ENCODE assay signal across 19 cellular contexts in the genomic region with DNA sequence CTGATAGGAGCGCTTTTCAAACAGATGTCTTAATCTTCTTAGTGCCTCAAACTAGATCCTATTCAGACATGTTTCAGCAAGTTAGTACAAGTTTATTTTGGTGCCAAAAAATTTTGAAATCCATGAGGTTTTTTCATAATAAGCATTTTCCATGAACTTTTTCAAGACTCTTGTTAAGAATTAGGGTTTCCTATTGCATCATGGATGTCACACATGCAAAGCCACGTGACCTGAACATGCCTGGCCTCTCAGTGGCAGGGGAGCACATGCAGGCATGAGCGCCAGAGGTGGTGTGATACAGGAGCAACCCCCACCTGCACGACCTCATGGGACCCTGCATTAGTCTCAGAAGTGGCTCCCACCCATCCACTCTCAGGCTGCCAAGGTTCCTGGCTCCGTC.
DNase-seq lines count a peak whose midpoint lies in the region; ATAC-seq and TF ChIP-seq lines count a peak whose summit lies in the region.
"Had no signal": no experiment of that assay in that cellular context is flagged by ENCODE, and none has a peak within 500 bp of the region (broad histone marks: within the 10 kb centered on the region; RNA-seq: fewer than 3 reads in every experiment).

No MANE protein-coding gene starts in this region.

- ATAC-seq in gastroesophageal sphincter (peak; percentile 62), HG03108 (IDR thresholded peaks at IDR 0.05; ENCODE audit: unreplicated experiment) (no peak)
- ATAC-seq: activated CD8-positive, alpha-beta memory T cell treated with anti-CD3 and anti-CD28 coated beads, Interleukin-2, amount 10 ng/mL, durations not matched to agents 7 days and 5 days; activated T-helper 17 cell treated with anti-CD3 and anti-CD28 coated beads, Interleukin-2, amount 50 U/mL, for 72 hours; naive thymus-derived CD8-positive, alpha-beta T cell; SK-N-SH treated with all-trans-retinoic acid at 6 μM for 48 hours had no signal

- peaks cover 18% of the 10 kb centered on the region for H3K36me3 Mint-ChIP-seq in activated CD4-positive, alpha-beta T cell treated with anti-CD3 and anti-CD28 coated beads, Interleukin-2, amount 10 ng/mL, durations not matched to agents 24 days and 14 days (ENCODE audit: low read depth)
- H3K36me3 Mint-ChIP-seq in Calu3 (ENCODE audit: insufficient read depth, unreplicated experiment), result no peaks in the 10 kb centered on the region

- in situ Hi-C loops in mammary epithelial cell (cut with MboI; ENCODE audit: low sequenced_read_pairs in 2 of 2), result no loop called here

- peaks cover 14% of the 10 kb centered on the region for H3K9me3 Mint-ChIP-seq in activated CD4-positive, alpha-beta T cell treated with anti-CD3 and anti-CD28 coated beads, Interleukin-2, amount 10 ng/mL, durations not matched to agents 24 days and 14 days
- H3K9me3 Mint-ChIP-seq in Calu3 (ENCODE audit: low read depth, unreplicated experiment), result peaks cover 11% of the 10 kb centered on the region

- H2AFZ ChIP-seq in mammary epithelial cell (ENCODE audit: low read depth, low read length), result no peak overlapping the region
- H2AFZ ChIP-seq: parathyroid adenoma had no signal

- H3K27me3 ChIP-seq in mammary epithelial cell (ENCODE audit: insufficient read depth, low read length) (peaks cover 2% of the 10 kb centered on the region), gastroesophageal sphincter (no peaks in the 10 kb centered on the region)
- H3K27me3 ChIP-seq: uterus had no signal

- H4K20me1 ChIP-seq in mammary epithelial cell (ENCODE audit: insufficient read depth, low read length), result no peaks in the 10 kb centered on the region

- H3K4me1 Mint-ChIP-seq in activated CD4-positive, alpha-beta T cell treated with anti-CD3 and anti-CD28 coated beads, Interleukin-2, amount 10 ng/mL, durations not matched to agents 24 days and 14 days, result peaks cover 5% of the 10 kb centered on the region
- no peaks in the 10 kb centered on the region for H3K4me1 Mint-ChIP-seq in Calu3 (ENCODE audit: low read depth, unreplicated experiment)
- H3K4me1 Mint-ChIP-seq: activated T-helper 17 cell treated with anti-CD3 and anti-CD28 coated beads, Interleukin-2, amount 50 U/mL, for 72 hours had no signal

- dilution Hi-C loops in mammary epithelial cell (cut with HindIII; ENCODE audit: low sequenced_read_pairs), result no loop called here

- TF ChIP-seq CTCF in AG09309 (IDR thresholded peaks at IDR 0.05; ENCODE audit: control insufficient read depth, insufficient read depth, low read depth, low read length, missing control alignments) (no peak), mammary epithelial cell (conservative IDR thresholded peaks at IDR 0.05 in 1 of 2, IDR thresholded peaks at IDR 0.05 in 1 of 2; ENCODE audit: extremely low read depth in 1 of 2, insufficient read depth in 1 of 2, low read depth in 1 of 2, low read length in 2 of 2) (no peak), gastroesophageal sphincter (IDR thresholded peaks at IDR 0.05) (no peak), Calu3 (IDR thresholded peaks at IDR 0.05; ENCODE audit: unreplicated experiment) (no peak)

- intact Hi-C loops in mammary epithelial cell (cut with micrococcal nuclease), result loop anchor here (10.0 kb wide), 1 partner anchor 55 kb away; no protein-coding TSS in a partner anchor
- intact Hi-C loops in activated CD4-positive, alpha-beta T cell treated with anti-CD3 and anti-CD28 coated beads, Interleukin-2, amount 10 ng/mL, durations not matched to agents 24 days and 14 days (cut with micrococcal nuclease), result no loop called here
- intact Hi-C loops in Calu3 (cut with micrococcal nuclease; ENCODE audit: unreplicated experiment), result no loop called here

- no peak overlapping the region for H3K4me3 Mint-ChIP-seq in activated CD4-positive, alpha-beta T cell treated with anti-CD3 and anti-CD28 coated beads, Interleukin-2, amount 10 ng/mL, durations not matched to agents 24 days and 14 days
- H3K4me3 Mint-ChIP-seq in Calu3 (ENCODE audit: low read depth, unreplicated experiment), result no peak overlapping the region
- H3K4me3 Mint-ChIP-seq: activated CD8-positive, alpha-beta memory T cell treated with anti-CD3 and anti-CD28 coated beads, Interleukin-2, amount 10 ng/mL, durations not matched to agents 7 days and 5 days; activated T-helper 17 cell treated with anti-CD3 and anti-CD28 coated beads, Interleukin-2, amount 50 U/mL, for 72 hours; memory B cell; naive thymus-derived CD8-positive, alpha-beta T cell had no signal

- DNase-seq in AG09309 (ENCODE audit: low read depth), result peak; percentile 18
- peak; percentile 63 for DNase-seq in MV-4-11 (lab: John Stamatoyannopoulos, UW)
- peak; percentile 17 for DNase-seq in mammary epithelial cell
- DNase-seq in activated CD4-positive, alpha-beta T cell treated with anti-CD3 and anti-CD28 coated beads, Interleukin-2, amount 10 ng/mL, durations not matched to agents 24 days and 14 days, result no peak
- DNase-seq in 8988T, result no peak
- no peak for DNase-seq in Calu3
- DNase-seq: activated CD8-positive, alpha-beta memory T cell treated with anti-CD3 and anti-CD28 coated beads, Interleukin-2, amount 10 ng/mL, durations not matched to agents 7 days and 5 days; COR-L47; EL; naive thymus-derived CD8-positive, alpha-beta T cell; NCI-H2171; stomach had no signal

- H3K4me2 ChIP-seq in mammary epithelial cell (ENCODE audit: insufficient read depth, low read depth, low read length), result no peak overlapping the region

- no peak for TF ChIP-seq EP300 in gastroesophageal sphincter (IDR thresholded peaks at IDR 0.05)

- H3K36me3 ChIP-seq in mammary epithelial cell (ENCODE audit: insufficient read depth, low read length) (peaks cover 4% of the 10 kb centered on the region), gastroesophageal sphincter (peaks cover 4 to 71% of the 10 kb centered on the region in 2 donors)
- H3K36me3 ChIP-seq: uterus had no signal

- peaks cover 4% of the 10 kb centered on the region for H3K4me1 ChIP-seq in mammary epithelial cell (ENCODE audit: insufficient read depth, low read length)
- H3K4me1 ChIP-seq in gastroesophageal sphincter, result peaks cover 0 to 10% (median 0%) of the 10 kb centered on the region in 3 donors
- H3K4me1 ChIP-seq: parathyroid adenoma, stomach, uterus had no signal

- BruUV-seq in mammary epithelial cell (replicated peaks; lab: Mats Ljungman, UMichigan), result no TSS peak
- no TSS peak for BruUV-seq in Calu3 (replicated peaks; lab: Mats Ljungman, UMichigan)

- CTCF ChIA-PET in mammary epithelial cell (lab: Charles Lee; ENCODE audit: low non-redundant PET) (no interaction called here), Calu3 (lab: Charles Lee) (interaction anchor here (0.7 kb wide), 1 partner anchor 343 kb away, joined by 4 read pairs; no protein-coding TSS in a partner anchor)

- no peak overlapping the region for H3K4me3 ChIP-seq in AG09309 (ENCODE audit: control insufficient read depth, low read depth, low read length)
- H3K4me3 ChIP-seq in mammary epithelial cell (replicated peaks in 1 of 3; ENCODE audit: insufficient read depth in 1 of 3, low read depth in 2 of 3, low read length in 3 of 3), result no peak overlapping the region
- H3K4me3 ChIP-seq in gastroesophageal sphincter, result no peak overlapping the region
- H3K4me3 ChIP-seq: stomach, uterus had no signal

- no peaks in the 10 kb centered on the region for H3K9me3 ChIP-seq in mammary epithelial cell (replicated peaks; ENCODE audit: insufficient read depth, low read length)
- H3K9me3 ChIP-seq in gastroesophageal sphincter, result peaks cover 0 to 8% (median 0%) of the 10 kb centered on the region in 3 donors
- H3K9me3 ChIP-seq: uterus had no signal

- no peak overlapping the region for H3K27ac ChIP-seq in mammary epithelial cell (ENCODE audit: insufficient read depth, low read depth, low read length)
- peak overlapping the region in 2 of 4 donors; percentile 8 to 27 for H3K27ac ChIP-seq in gastroesophageal sphincter
- H3K27ac ChIP-seq: parathyroid adenoma had no signal

- H3K9ac ChIP-seq in mammary epithelial cell (ENCODE audit: insufficient read depth, low read length), result no peak overlapping the region
- H3K9ac ChIP-seq: parathyroid adenoma had no signal

- no peaks in the 10 kb centered on the region for H3K79me2 ChIP-seq in mammary epithelial cell (ENCODE audit: insufficient read depth, low read length)
- H3K79me2 ChIP-seq: parathyroid adenoma had no signal

- no peak overlapping the region for H3K27ac Mint-ChIP-seq in activated CD4-positive, alpha-beta T cell treated with anti-CD3 and anti-CD28 coated beads, Interleukin-2, amount 10 ng/mL, durations not matched to agents 24 days and 14 days
- H3K27ac Mint-ChIP-seq in Calu3 (ENCODE audit: unreplicated experiment), result no peak overlapping the region
- H3K27ac Mint-ChIP-seq: activated CD8-positive, alpha-beta memory T cell treated with anti-CD3 and anti-CD28 coated beads, Interleukin-2, amount 10 ng/mL, durations not matched to agents 7 days and 5 days; activated T-helper 17 cell treated with anti-CD3 and anti-CD28 coated beads, Interleukin-2, amount 50 U/mL, for 72 hours; memory B cell had no signal

- TF ChIP-seq POLR2A in gastroesophageal sphincter (IDR thresholded peaks at IDR 0.05), result no peak

- 66% methylated on average over 5 of the region's 5 CpGs for WGBS in mammary epithelial cell (ENCODE audit: low coverage, missing lambda C conversion rate)
- 83 to 88% methylated on average over 2 to 3 of the region's 5 CpGs for WGBS in gastroesophageal sphincter (ENCODE audit: low coverage in 1 of 2), 2 donors

- H3K27me3 Mint-ChIP-seq in activated CD4-positive, alpha-beta T cell treated with anti-CD3 and anti-CD28 coated beads, Interleukin-2, amount 10 ng/mL, durations not matched to agents 24 days and 14 days, result no peaks in the 10 kb centered on the region
- peaks cover 38% of the 10 kb centered on the region for H3K27me3 Mint-ChIP-seq in Calu3 (ENCODE audit: unreplicated experiment)
- H3K27me3 Mint-ChIP-seq: activated T-helper 17 cell treated with anti-CD3 and anti-CD28 coated beads, Interleukin-2, amount 50 U/mL, for 72 hours; memory B cell; naive thymus-derived CD8-positive, alpha-beta T cell had no signal

Comparison
In these comparisons a context has a peak if more than half of its experiments do, and no peak if none do; other contexts are left out.
1. DNase-seq: peak in AG09309 (single experiment), MV-4-11 (single experiment) and mammary epithelial cell (single experiment); none in activated CD4-positive, alpha-beta T cell treated with anti-CD3 and anti-CD28 coated beads, Interleukin-2, amount 10 ng/mL, durations not matched to agents 24 days and 14 days (single experiment), 8988T (single experiment) and Calu3 (single experiment).